Comparison of ENCODE assay signal across 8 cellular contexts in genomic region chr1:143884532-143884931, GRCh38.
DNase-seq lines count a peak whose midpoint lies in the region; ATAC-seq and TF ChIP-seq lines count a peak whose summit lies in the region.
"Not testable (repeated sequence)": the region's sequence is repeated elsewhere in the genome, so short reads cannot be mapped to it uniquely, and the experiment has no call there.

No MANE protein-coding gene starts in this region.

- H3K27ac ChIP-seq in CD4-positive, CD25-positive, alpha-beta regulatory T cell (ENCODE audit: insufficient read depth, low read length, poor library complexity, severe bottlenecking); Panc1 (ENCODE audit: low read length); ectodermal cell (ENCODE audit: insufficient read depth, low read depth, low read length, poor library complexity, severe bottlenecking): not testable (repeated sequence)

- peak; percentile 19 for TF ChIP-seq CTCF in GM20000 (IDR thresholded peaks at IDR 0.05; ENCODE audit: extremely low read depth, missing control alignments)
- TF ChIP-seq CTCF in Panc1 (IDR thresholded peaks at IDR 0.05); mucosa of descending colon (IDR thresholded peaks at IDR 0.05): not testable (repeated sequence)

- not testable (repeated sequence) for H3K9me3 Mint-ChIP-seq in CD4-positive, CD25-positive, alpha-beta regulatory T cell; activated T-cell treated with anti-CD3 and anti-CD28 coated beads, Interleukin-2, amount 50 U/mL, for 24 hours

- peak overlapping the region; percentile 52 to 74 (median 64) for H3K4me3 Mint-ChIP-seq in CD4-positive, CD25-positive, alpha-beta regulatory T cell
- H3K4me3 Mint-ChIP-seq in activated T-cell treated with anti-CD3 and anti-CD28 coated beads, Interleukin-2, amount 50 U/mL, for 24 hours: peak overlapping the region; percentile 51

- H3K36me3 ChIP-seq in CD4-positive, CD25-positive, alpha-beta regulatory T cell (ENCODE audit: control insufficient read depth, insufficient read depth, low read length); Panc1 (ENCODE audit: control insufficient read depth, insufficient read depth, low read length); ectodermal cell (ENCODE audit: control insufficient read depth, insufficient read depth, low read length); mucosa of descending colon (ENCODE audit: low read depth): not testable (repeated sequence)

- in situ Hi-C loops in Panc1 (cut with HindIII; ENCODE audit: low pct_unique_long_range_greater_than_20kb, low sequenced_read_pairs): not testable (repeated sequence)

- peak; percentile 80 to 82 for ATAC-seq in CD4-positive, CD25-positive, alpha-beta regulatory T cell (ENCODE audit: low read depth in 2 of 2)
- ATAC-seq in HG03025 (IDR thresholded peaks at IDR 0.05; ENCODE audit: low FRiP score, unreplicated experiment) (peak; percentile 85), Panc1 (peak; percentile 51), mucosa of descending colon (peak; percentile 92)

- not testable (repeated sequence) for H3K4me3 ChIP-seq in CD4-positive, CD25-positive, alpha-beta regulatory T cell (ENCODE audit: low read depth, low read length); Panc1 (ENCODE audit: low read depth in 2 of 2, low read length in 2 of 2); mucosa of descending colon
- peak overlapping the region; percentile 26 for H3K4me3 ChIP-seq in ectodermal cell (ENCODE audit: insufficient read depth, low read depth, low read length)

- BruUV-seq in Panc1 (replicated peaks; lab: Mats Ljungman, UMichigan): not testable (repeated sequence)

- POLR2A ChIA-PET in Panc1 (lab: Charles Lee): not testable (repeated sequence)

- WGBS in ectodermal cell, 2 experiments: 0% methylated on average over 23 to 24 of the region's 38 CpGs

- not testable (repeated sequence) for H3K36me3 Mint-ChIP-seq in CD4-positive, CD25-positive, alpha-beta regulatory T cell; activated T-cell treated with anti-CD3 and anti-CD28 coated beads, Interleukin-2, amount 50 U/mL, for 24 hours (ENCODE audit: low read depth)

- CTCF ChIA-PET in Panc1 (lab: Charles Lee): not testable (repeated sequence)

- H3K27me3 ChIP-seq in CD4-positive, CD25-positive, alpha-beta regulatory T cell (ENCODE audit: control insufficient read depth, insufficient read depth, low read length); Panc1 (ENCODE audit: control insufficient read depth, insufficient read depth, low read length); ectodermal cell (ENCODE audit: control insufficient read depth, insufficient read depth, low read length, poor library complexity, severe bottlenecking): not testable (repeated sequence)

- not testable (repeated sequence) for H3K4me1 Mint-ChIP-seq in CD4-positive, CD25-positive, alpha-beta regulatory T cell; activated T-cell treated with anti-CD3 and anti-CD28 coated beads, Interleukin-2, amount 50 U/mL, for 24 hours (ENCODE audit: low read depth)

- not testable (repeated sequence) for H3K9me3 ChIP-seq in CD4-positive, CD25-positive, alpha-beta regulatory T cell (ENCODE audit: control insufficient read depth in 2 of 2, low read length in 2 of 2); Panc1 (ENCODE audit: control insufficient read depth, insufficient read depth, low read depth, low read length); ectodermal cell (ENCODE audit: control insufficient read depth, low read length); mucosa of descending colon

- H3K4me1 ChIP-seq in CD4-positive, CD25-positive, alpha-beta regulatory T cell (ENCODE audit: control insufficient read depth, insufficient read depth, low read length, poor library complexity, severe bottlenecking); Panc1 (ENCODE audit: control insufficient read depth, insufficient read depth, low read length); ectodermal cell (ENCODE audit: control insufficient read depth, insufficient read depth, low read length); mucosa of descending colon (ENCODE audit: low read depth): not testable (repeated sequence)

- H3K27me3 Mint-ChIP-seq in CD4-positive, CD25-positive, alpha-beta regulatory T cell; activated T-cell treated with anti-CD3 and anti-CD28 coated beads, Interleukin-2, amount 50 U/mL, for 24 hours: not testable (repeated sequence)

- intact Hi-C loops in Panc1 (cut with micrococcal nuclease; ENCODE audit: unreplicated experiment); mucosa of descending colon (cut with DNase I, micrococcal nuclease): not testable (repeated sequence)

- peak overlapping the region in 1 of 3 donors; percentile 5 for H3K27ac Mint-ChIP-seq in CD4-positive, CD25-positive, alpha-beta regulatory T cell
- H3K27ac Mint-ChIP-seq in activated T-cell treated with anti-CD3 and anti-CD28 coated beads, Interleukin-2, amount 50 U/mL, for 24 hours: not testable (repeated sequence)

- DNase-seq in CD4-positive, CD25-positive, alpha-beta regulatory T cell: peak in 2 of 3 donors; percentile 14 to 54
- not testable (repeated sequence) for DNase-seq in GM20000 (ENCODE audit: low spot score); Panc1 (ENCODE audit: low read depth, low spot score)
- peak; percentile 77 for DNase-seq in activated T-cell treated with anti-CD3 and anti-CD28 coated beads, Interleukin-2, amount 50 U/mL, for 24 hours
- DNase-seq in mucosa of descending colon: peak in 2 of 3 donors; percentile 33 to 48
- peak; percentile 18 to 19 for DNase-seq in stimulated activated CD4-positive, alpha-beta T cell treated with anti-CD3 and anti-CD28 coated beads, Interleukin-4, amount 100 ng/mL, for 48 hours (ENCODE audit: low read depth in 2 of 2)
